Comparison of ENCODE assay signal across 16 cellular contexts in the genomic region with DNA sequence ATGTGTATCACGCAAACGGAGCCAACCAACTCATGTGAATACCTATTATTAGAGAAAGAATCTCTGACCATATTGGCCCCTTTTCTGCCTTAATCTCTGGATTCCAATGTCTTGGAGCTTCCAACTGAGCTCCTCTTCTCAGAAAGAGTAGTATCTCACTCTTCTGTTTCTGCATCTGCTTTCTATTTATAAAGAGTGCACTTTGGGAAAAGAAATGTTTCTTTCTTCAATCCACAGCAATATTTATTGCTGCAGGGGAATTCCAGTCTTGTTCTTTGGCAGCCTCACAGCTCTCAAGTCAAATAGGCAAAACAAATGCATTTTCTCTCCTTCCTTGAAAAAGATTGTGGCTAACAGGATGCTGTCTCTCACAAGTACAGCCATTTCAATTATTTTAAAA.
A peak's percentile ranks its signal among the peaks of the same experiment; 100 is the strongest.
DNase-seq lines count a peak whose midpoint lies in the region; ATAC-seq and TF ChIP-seq lines count a peak whose summit lies in the region.
"Had no signal": no experiment of that assay in that cellular context is flagged by ENCODE, and none has a peak within 500 bp of the region (broad histone marks: within the 10 kb centered on the region; RNA-seq: fewer than 3 reads in every experiment).

No MANE protein-coding gene starts in this region.

- peaks cover 20% of the 10 kb centered on the region in 2 donors for H3K9me3 Mint-ChIP-seq in stimulated activated naive CD8-positive, alpha-beta T cell treated with anti-CD3 and anti-CD28 coated beads, Interleukin-15, amount 100 ng/mL, for 72 hours

- intact Hi-C loops in upper lobe of right lung (cut with DNase I), result no loop called here

- DNase-seq in COLO829 (ENCODE audit: low spot score) (peak; percentile 45), astrocyte of the hippocampus (ENCODE audit: low read depth, low spot score) (peak; percentile 49), globus pallidus (ENCODE audit: low spot score) (peak; percentile 7), renal cortical epithelial cell (ENCODE audit: low read depth) (peak; percentile 47), NCI-H2171 (lab: John Stamatoyannopoulos, UW) (no peak), MV-4-11 (lab: John Stamatoyannopoulos, UW) (no peak), upper lobe of right lung (no peak)
- DNase-seq in stimulated activated naive CD8-positive, alpha-beta T cell treated with anti-CD3 and anti-CD28 coated beads, Interleukin-15, amount 100 ng/mL, for 72 hours, result no peak
- DNase-seq: activated CD4-positive, alpha-beta memory T cell treated with anti-CD3 and anti-CD28 coated beads, Interleukin-2, amount 10 ng/mL, durations not matched to agents 7 days and 5 days; brain microvascular endothelial cell; effector memory CD4-positive, alpha-beta T cell; NCI-H2107; occipital lobe; thyroid gland had no signal

- H3K36me3 ChIP-seq in upper lobe of right lung, result no peaks in the 10 kb centered on the region
- H3K36me3 ChIP-seq: brain microvascular endothelial cell, thyroid gland had no signal

- no peak overlapping the region for H3K27ac Mint-ChIP-seq in stimulated activated naive CD8-positive, alpha-beta T cell treated with anti-CD3 and anti-CD28 coated beads, Interleukin-15, amount 100 ng/mL, for 72 hours
- H3K27ac Mint-ChIP-seq: activated CD4-positive, alpha-beta memory T cell treated with anti-CD3 and anti-CD28 coated beads, Interleukin-2, amount 10 ng/mL, durations not matched to agents 7 days and 5 days; activated T-helper 17 cell treated with anti-CD3 and anti-CD28 coated beads, Interleukin-2, amount 50 U/mL, for 72 hours; B cell had no signal

- H3K4me3 Mint-ChIP-seq in stimulated activated naive CD8-positive, alpha-beta T cell treated with anti-CD3 and anti-CD28 coated beads, Interleukin-15, amount 100 ng/mL, for 72 hours, result no peak overlapping the region
- H3K4me3 Mint-ChIP-seq: activated CD4-positive, alpha-beta memory T cell treated with anti-CD3 and anti-CD28 coated beads, Interleukin-2, amount 10 ng/mL, durations not matched to agents 7 days and 5 days; activated T-helper 17 cell treated with anti-CD3 and anti-CD28 coated beads, Interleukin-2, amount 50 U/mL, for 72 hours; B cell had no signal

- no peak for TF ChIP-seq CTCF in upper lobe of right lung (IDR thresholded peaks at IDR 0.05)

- no peaks in the 10 kb centered on the region for H3K4me1 ChIP-seq in upper lobe of right lung
- H3K4me1 ChIP-seq: thyroid gland had no signal

- H3K27me3 Mint-ChIP-seq in stimulated activated naive CD8-positive, alpha-beta T cell treated with anti-CD3 and anti-CD28 coated beads, Interleukin-15, amount 100 ng/mL, for 72 hours, result no peaks in the 10 kb centered on the region
- H3K27me3 Mint-ChIP-seq: activated CD4-positive, alpha-beta memory T cell treated with anti-CD3 and anti-CD28 coated beads, Interleukin-2, amount 10 ng/mL, durations not matched to agents 7 days and 5 days; B cell had no signal

- no peak overlapping the region for H3K27ac ChIP-seq in upper lobe of right lung
- H3K27ac ChIP-seq: brain microvascular endothelial cell, thyroid gland had no signal

- H3K9me3 ChIP-seq in upper lobe of right lung, result no peaks in the 10 kb centered on the region
- H3K9me3 ChIP-seq: thyroid gland had no signal

- H3K4me3 ChIP-seq in upper lobe of right lung, result no peak overlapping the region
- H3K4me3 ChIP-seq: thyroid gland had no signal

- no peak for ATAC-seq in stimulated activated naive CD8-positive, alpha-beta T cell treated with anti-CD3 and anti-CD28 coated beads, Interleukin-15, amount 100 ng/mL, for 72 hours
- no peak for ATAC-seq in upper lobe of right lung
- ATAC-seq: activated T-helper 17 cell treated with anti-CD3 and anti-CD28 coated beads, Interleukin-2, amount 50 U/mL, for 72 hours had no signal

- H3K27me3 ChIP-seq in upper lobe of right lung, result no peaks in the 10 kb centered on the region
- H3K27me3 ChIP-seq: brain microvascular endothelial cell, thyroid gland had no signal

- no peaks in the 10 kb centered on the region for H3K4me1 Mint-ChIP-seq in stimulated activated naive CD8-positive, alpha-beta T cell treated with anti-CD3 and anti-CD28 coated beads, Interleukin-15, amount 100 ng/mL, for 72 hours
- H3K4me1 Mint-ChIP-seq: activated CD4-positive, alpha-beta memory T cell treated with anti-CD3 and anti-CD28 coated beads, Interleukin-2, amount 10 ng/mL, durations not matched to agents 7 days and 5 days; activated T-helper 17 cell treated with anti-CD3 and anti-CD28 coated beads, Interleukin-2, amount 50 U/mL, for 72 hours; B cell had no signal

Comparison
In these comparisons a context has a peak if more than half of its experiments do, and no peak if none do; other contexts are left out.
1. DNase-seq: peak in COLO829 (single experiment), astrocyte of the hippocampus (single experiment), globus pallidus (single experiment) and renal cortical epithelial cell (single experiment); none in NCI-H2171 (single experiment), stimulated activated naive CD8-positive, alpha-beta T cell treated with anti-CD3 and anti-CD28 coated beads, Interleukin-15, amount 100 ng/mL, for 72 hours (0 of 2), MV-4-11 (single experiment) and upper lobe of right lung (single experiment).